Comparison of ENCODE assay signal across 11 cellular contexts in the genomic region with DNA sequence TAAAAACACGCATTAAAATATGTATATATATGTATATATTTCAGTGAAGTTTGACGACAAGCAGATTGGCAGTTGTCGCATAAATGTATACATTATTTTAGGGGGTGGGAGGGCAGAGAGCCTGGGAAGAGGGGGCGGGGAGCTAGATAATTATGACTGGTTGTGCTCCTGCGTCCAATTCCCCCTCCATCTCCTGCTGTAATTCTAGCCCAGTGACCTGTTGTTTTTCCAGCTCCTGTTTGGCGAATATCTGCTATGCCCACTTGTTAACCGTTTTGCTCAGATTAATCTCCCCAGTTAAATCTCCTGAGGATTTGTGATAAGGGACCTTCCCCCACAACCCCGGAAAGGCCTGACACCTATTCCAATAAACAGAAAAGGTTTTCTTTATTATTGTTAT. TPM values are rescaled to one million over a fixed set of nuclear protein-coding genes. Genes with fewer than 3 reads are reported as not detected.
DNase-seq lines count a peak whose midpoint lies in the region; ATAC-seq and TF ChIP-seq lines count a peak whose summit lies in the region.
"Had no signal": no experiment of that assay in that cellular context is flagged by ENCODE, and none has a peak within 500 bp of the region (broad histone marks: within the 10 kb centered on the region; RNA-seq: fewer than 3 reads in every experiment).

No MANE protein-coding gene starts in this region.

- H2AFZ ChIP-seq in osteoblast (ENCODE audit: low read length): no peak overlapping the region

- H3K4me1 ChIP-seq in HEK293 (ENCODE audit: control insufficient read depth, insufficient read depth, low read length) (no peaks in the 10 kb centered on the region), osteoblast (ENCODE audit: insufficient read depth, low read length) (no peaks in the 10 kb centered on the region), lower lobe of right lung (no peaks in the 10 kb centered on the region)

- DNase-seq in NCI-H2196 treated with DMSO at 0.1 percent for 48 hours (lab: John Stamatoyannopoulos, UW; ENCODE audit: unreplicated experiment) (peak; percentile 30), cerebellum (ENCODE audit: low spot score) (peak; percentile 78), osteoblast (ENCODE audit: insufficient read length, low spot score, missing footprints) (peak; percentile 25), SW 1271 (lab: John Stamatoyannopoulos, UW) (no peak), lower lobe of right lung (no peak)
- DNase-seq in stimulated activated CD4-positive, alpha-beta T cell treated with anti-CD3 and anti-CD28 coated beads, Interleukin-2, amount 100 ng/mL, for 24 hours: no peak
- DNase-seq: activated T-cell treated with anti-CD3 and anti-CD28 coated beads for 4 hours, NCI-H187 treated with DMSO at 0.1 percent for 48 hours had no signal

- ATAC-seq in lower lobe of right lung (no peak), GM19023 (IDR thresholded peaks at IDR 0.05; ENCODE audit: unreplicated experiment) (no peak)

- H3K4me3 ChIP-seq in HEK293 (ENCODE audit: low read depth, low read length) (peak overlapping the region; percentile 61), osteoblast (ENCODE audit: insufficient read depth, low read length) (no peak overlapping the region), lower lobe of right lung (no peak overlapping the region)

- no peaks in the 10 kb centered on the region for H3K27me3 ChIP-seq in osteoblast (ENCODE audit: insufficient read depth, low read length)
- peaks cover 32% of the 10 kb centered on the region for H3K27me3 ChIP-seq in lower lobe of right lung (ENCODE audit: low read depth)

- CTCF ChIA-PET in HEK293 (lab: Yijun Ruan, JAX): interaction anchor here (0.6 to 1.4 kb wide), 3 partner anchors 189 to 437 kb away, joined by 3 to 5 read pairs (median 4); no protein-coding TSS in a partner anchor

- H3K79me2 ChIP-seq in osteoblast (ENCODE audit: insufficient read depth, low read length): no peaks in the 10 kb centered on the region

- TF ChIP-seq CTCF in HEK293 (tag by site-specific recombination; IDR thresholded peaks at IDR 0.05) (no peak), osteoblast (IDR thresholded peaks at IDR 0.05; ENCODE audit: extremely low read depth, low read depth, low read length) (no peak), lower lobe of right lung (IDR thresholded peaks at IDR 0.05) (no peak)

- POLR2A ChIA-PET in HEK293 (lab: Yijun Ruan, JAX): no interaction called here

- H3K9me3 ChIP-seq in HEK293 (ENCODE audit: control insufficient read depth, insufficient read depth, low read depth, low read length): no peaks in the 10 kb centered on the region
- H3K9me3 ChIP-seq in osteoblast (ENCODE audit: low read depth, low read length): no peaks in the 10 kb centered on the region
- H3K9me3 ChIP-seq in lower lobe of right lung: no peaks in the 10 kb centered on the region

- no peaks in the 10 kb centered on the region for H3K36me3 ChIP-seq in HEK293 (ENCODE audit: control insufficient read depth in 2 of 2, insufficient read depth in 1 of 2, low read length in 2 of 2)
- H3K36me3 ChIP-seq in osteoblast (ENCODE audit: insufficient read depth, low read length): no peaks in the 10 kb centered on the region
- H3K36me3 ChIP-seq in lower lobe of right lung: no peaks in the 10 kb centered on the region

- intact Hi-C loops in lower lobe of right lung (cut with DNase I): no loop called here

- H3K4me2 ChIP-seq in osteoblast (ENCODE audit: insufficient read depth, low read length): no peak overlapping the region

- H3K27ac ChIP-seq in HEK293 (ENCODE audit: extremely low read depth, low read depth, low read length): no peak overlapping the region
- no peak overlapping the region for H3K27ac ChIP-seq in osteoblast (ENCODE audit: low read depth, low read length)
- H3K27ac ChIP-seq in lower lobe of right lung: no peak overlapping the region

- H4K20me1 ChIP-seq in osteoblast (ENCODE audit: insufficient read depth, low read length): no peaks in the 10 kb centered on the region

TF ChIP-seq in HEK293, 187 proteins besides CTCF, POLR2A, EP300 and RAD21:
- TF ChIP-seq, protein P1, sequence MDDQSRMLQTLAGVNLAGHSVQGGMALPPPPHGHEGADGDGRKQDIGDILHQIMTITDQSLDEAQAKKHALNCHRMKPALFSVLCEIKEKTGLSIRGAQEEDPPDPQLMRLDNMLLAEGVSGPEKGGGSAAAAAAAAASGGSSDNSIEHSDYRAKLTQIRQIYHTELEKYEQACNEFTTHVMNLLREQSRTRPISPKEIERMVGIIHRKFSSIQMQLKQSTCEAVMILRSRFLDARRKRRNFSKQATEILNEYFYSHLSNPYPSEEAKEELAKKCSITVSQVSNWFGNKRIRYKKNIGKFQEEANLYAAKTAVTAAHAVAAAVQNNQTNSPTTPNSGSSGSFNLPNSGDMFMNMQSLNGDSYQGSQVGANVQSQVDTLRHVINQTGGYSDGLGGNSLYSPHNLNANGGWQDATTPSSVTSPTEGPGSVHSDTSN (CRISPR knock-in tag; IDR thresholded peaks at IDR 0.05): no peak
- 0 out of 2 replicates have a peak, but pooled peaks have one; percentile 25 for TF ChIP-seq ZNF335 (tag by site-specific recombination; conservative IDR thresholded peaks at IDR 0.05)
- TF ChIP-seq SCRT2 (tag by site-specific recombination; IDR thresholded peaks at IDR 0.05): peak; percentile 82
- TF ChIP-seq, protein P2, sequence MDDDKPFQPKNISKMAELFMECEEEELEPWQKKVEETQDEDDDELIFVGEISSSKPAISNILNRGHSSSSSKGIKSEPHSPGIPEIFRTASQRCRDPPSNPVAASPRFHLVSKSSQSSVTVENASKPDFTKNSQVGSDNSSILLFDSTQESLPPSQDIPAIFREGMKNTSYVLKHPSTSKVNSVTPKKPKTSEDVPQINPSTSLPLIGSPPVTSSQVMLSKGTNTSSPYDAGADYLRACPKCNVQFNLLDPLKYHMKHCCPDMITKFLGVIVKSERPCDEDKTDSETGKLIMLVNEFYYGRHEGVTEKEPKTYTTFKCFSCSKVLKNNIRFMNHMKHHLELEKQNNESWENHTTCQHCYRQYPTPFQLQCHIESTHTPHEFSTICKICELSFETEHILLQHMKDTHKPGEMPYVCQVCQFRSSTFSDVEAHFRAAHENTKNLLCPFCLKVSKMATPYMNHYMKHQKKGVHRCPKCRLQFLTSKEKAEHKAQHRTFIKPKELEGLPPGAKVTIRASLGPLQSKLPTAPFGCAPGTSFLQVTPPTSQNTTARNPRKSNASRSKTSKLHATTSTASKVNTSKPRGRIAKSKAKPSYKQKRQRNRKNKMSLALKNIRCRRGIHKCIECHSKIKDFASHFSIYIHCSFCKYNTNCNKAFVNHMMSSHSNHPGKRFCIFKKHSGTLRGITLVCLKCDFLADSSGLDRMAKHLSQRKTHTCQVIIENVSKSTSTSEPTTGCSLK (tag by site-specific recombination; IDR thresholded peaks at IDR 0.05): no peak
- 0 out of 2 replicates have a peak, but pooled peaks have one; percentile 30 for TF ChIP-seq SCRT1 (tag by site-specific recombination; IDR thresholded peaks at IDR 0.05; ENCODE audit: borderline replicate concordance)
- no peak for TF ChIP-seq ZNF10 (tag by site-specific recombination; IDR thresholded peaks at IDR 0.05)

RNA-seq across cellular contexts. Expression of a gene that starts 0.7 kb away (rescaled TPM):
- 34.8 TPM for total RNA-seq in cerebellum
- not detected in 2 replicates for total RNA-seq in osteoblast
- total RNA-seq in lower lobe of right lung: not detected
- total RNA-seq: pulmonary artery endothelial cell had no signal

Comparison
In these comparisons a context has a peak if more than half of its experiments do, and no peak if none do; other contexts are left out.
1. DNase-seq: peak in NCI-H2196 treated with DMSO at 0.1 percent for 48 hours (single experiment), cerebellum (single experiment) and osteoblast (single experiment); none in SW 1271 (0 of 2), stimulated activated CD4-positive, alpha-beta T cell treated with anti-CD3 and anti-CD28 coated beads, Interleukin-2, amount 100 ng/mL, for 24 hours (0 of 2) and lower lobe of right lung (single experiment).
2. RNA of a gene that starts 0.7 kb away (total RNA-seq): 34.8 TPM in cerebellum (single experiment); not detected in osteoblast and not detected in lower lobe of right lung (single experiment); every median in the first group is over 10 times any median in the second.